In the genomic region with DNA sequence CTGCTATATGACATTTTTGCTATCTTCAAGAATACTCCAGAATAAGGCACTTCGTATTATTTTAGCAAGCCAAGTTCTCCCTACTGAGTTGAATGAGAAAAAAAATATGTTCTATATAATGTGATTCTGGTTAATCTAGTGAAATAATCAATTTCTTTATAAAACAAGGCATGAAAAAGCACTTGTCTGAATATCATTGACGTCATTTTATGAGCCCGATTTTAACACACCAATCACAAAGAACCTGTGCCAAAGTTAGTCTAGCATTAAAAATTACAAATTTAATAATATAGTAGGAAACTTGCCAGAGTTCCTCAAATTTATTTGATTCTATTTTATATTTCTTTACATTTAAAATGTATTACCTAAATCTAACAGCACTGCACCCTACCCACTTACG, we compare ENCODE assay signal across 23 cellular contexts.
"Had no signal": no experiment of that assay in that cellular context is flagged by ENCODE, and none has a peak within 500 bp of the region (broad histone marks: within the 10 kb centered on the region; RNA-seq: fewer than 3 reads in every experiment).

No MANE protein-coding gene starts in this region.

- H3K4me3 Mint-ChIP-seq: activated CD4-positive, alpha-beta T cell treated with anti-CD3 and anti-CD28 coated beads, Interleukin-2, amount 10 ng/mL, durations not matched to agents 24 days and 14 days; activated CD8-positive, alpha-beta memory T cell treated with anti-CD3 and anti-CD28 coated beads, Interleukin-2, amount 10 ng/mL, durations not matched to agents 7 days and 5 days; activated naive CD8-positive, alpha-beta T cell treated with anti-CD3 and anti-CD28 coated beads, Interleukin-2, amount 50 U/mL, for 24 hours; activated T-cell treated with anti-CD3 and anti-CD28 coated beads, Interleukin-2, amount 50 U/mL, for 24 hours; brain; T-helper 1 cell treated with Interleukin-12 subunit alpha and Interleukin-12 subunit beta and Interleukin-4 antibody, amounts not matched to agents 30 μg/mL and 1 μg/mL, for 36 hours had no signal

- H3K4me1 Mint-ChIP-seq: activated CD4-positive, alpha-beta T cell treated with anti-CD3 and anti-CD28 coated beads, Interleukin-2, amount 10 ng/mL, durations not matched to agents 24 days and 14 days; activated CD8-positive, alpha-beta memory T cell treated with anti-CD3 and anti-CD28 coated beads, Interleukin-2, amount 10 ng/mL, durations not matched to agents 7 days and 5 days; activated naive CD8-positive, alpha-beta T cell treated with anti-CD3 and anti-CD28 coated beads, Interleukin-2, amount 50 U/mL, for 24 hours had no signal

- H3K36me3 Mint-ChIP-seq: activated CD8-positive, alpha-beta memory T cell treated with anti-CD3 and anti-CD28 coated beads, Interleukin-2, amount 10 ng/mL, durations not matched to agents 7 days and 5 days; activated naive CD4-positive, alpha-beta T cell treated with anti-CD3 and anti-CD28 coated beads, Interleukin-2, amount 50 U/mL, for 72 hours; brain had no signal

- H3K27me3 ChIP-seq: SJSA1 had no signal

- H3K4me3 ChIP-seq: SJSA1 had no signal

- FAIRE-seq: RCC 7860 had no signal

- H3K27ac Mint-ChIP-seq: activated CD4-positive, alpha-beta T cell treated with anti-CD3 and anti-CD28 coated beads, Interleukin-2, amount 10 ng/mL, durations not matched to agents 24 days and 14 days; activated CD8-positive, alpha-beta memory T cell treated with anti-CD3 and anti-CD28 coated beads, Interleukin-2, amount 10 ng/mL, durations not matched to agents 7 days and 5 days; activated naive CD4-positive, alpha-beta T cell treated with anti-CD3 and anti-CD28 coated beads, Interleukin-2, amount 50 U/mL, for 72 hours; activated naive CD8-positive, alpha-beta T cell treated with anti-CD3 and anti-CD28 coated beads, Interleukin-2, amount 50 U/mL, for 24 hours; activated T-cell treated with anti-CD3 and anti-CD28 coated beads, Interleukin-2, amount 50 U/mL, for 24 hours; T-helper 1 cell treated with Interleukin-12 subunit alpha and Interleukin-12 subunit beta and Interleukin-4 antibody, amounts not matched to agents 30 μg/mL and 1 μg/mL, for 36 hours had no signal

- H3K9me3 ChIP-seq: SJSA1 had no signal

- H3K27ac ChIP-seq: KMS-11, SJSA1 had no signal

- H3K27me3 Mint-ChIP-seq: activated CD4-positive, alpha-beta T cell treated with anti-CD3 and anti-CD28 coated beads, Interleukin-2, amount 10 ng/mL, durations not matched to agents 24 days and 14 days; activated CD8-positive, alpha-beta memory T cell treated with anti-CD3 and anti-CD28 coated beads, Interleukin-2, amount 10 ng/mL, durations not matched to agents 7 days and 5 days; activated naive CD8-positive, alpha-beta T cell treated with anti-CD3 and anti-CD28 coated beads, Interleukin-2, amount 50 U/mL, for 24 hours; activated T-cell treated with anti-CD3 and anti-CD28 coated beads, Interleukin-2, amount 50 U/mL, for 24 hours had no signal

- H3K36me3 ChIP-seq: SJSA1 had no signal

- ATAC-seq: activated CD8-positive, alpha-beta memory T cell treated with anti-CD3 and anti-CD28 coated beads, Interleukin-2, amount 10 ng/mL, durations not matched to agents 7 days and 5 days; activated naive CD4-positive, alpha-beta T cell treated with anti-CD3 and anti-CD28 coated beads, Interleukin-2, amount 50 U/mL, for 72 hours; activated naive CD8-positive, alpha-beta T cell treated with anti-CD3 and anti-CD28 coated beads, Interleukin-2, amount 50 U/mL, for 24 hours had no signal

- H3K9me3 Mint-ChIP-seq: activated CD4-positive, alpha-beta T cell treated with anti-CD3 and anti-CD28 coated beads, Interleukin-2, amount 10 ng/mL, durations not matched to agents 24 days and 14 days; activated naive CD4-positive, alpha-beta T cell treated with anti-CD3 and anti-CD28 coated beads, Interleukin-2, amount 50 U/mL, for 72 hours; activated naive CD8-positive, alpha-beta T cell treated with anti-CD3 and anti-CD28 coated beads, Interleukin-2, amount 50 U/mL, for 24 hours; activated T-cell treated with anti-CD3 and anti-CD28 coated beads, Interleukin-2, amount 50 U/mL, for 24 hours; T-helper 1 cell treated with Interleukin-12 subunit alpha and Interleukin-12 subunit beta and Interleukin-4 antibody, amounts not matched to agents 30 μg/mL and 1 μg/mL, for 36 hours had no signal

- DNase-seq: activated CD4-positive, alpha-beta T cell treated with anti-CD3 and anti-CD28 coated beads, Interleukin-2, amount 10 ng/mL, durations not matched to agents 24 days and 14 days; activated CD4-positive, alpha-beta T cell treated with anti-CD3 and anti-CD28 coated beads, Interleukin-2, amount 50 U/mL, for 48 hours; activated CD4-positive, CD25-positive, alpha-beta regulatory T cell treated with anti-CD3 and anti-CD28 coated beads, Interleukin-2, amount 50 U/mL, for 72 hours; activated CD8-positive, alpha-beta memory T cell treated with anti-CD3 and anti-CD28 coated beads, Interleukin-2, amount 10 ng/mL, durations not matched to agents 7 days and 5 days; activated effector memory CD4-positive, alpha-beta T cell treated with anti-CD3 and anti-CD28 coated beads, Interleukin-2, amount 50 U/mL, for 16 hours; activated naive CD4-positive, alpha-beta T cell treated with Interleukin-2 at 50 U/mL for 16 hours; activated naive CD8-positive, alpha-beta T cell treated with anti-CD3 and anti-CD28 coated beads, Interleukin-2, amount 50 U/mL, for 24 hours; activated T-cell treated with anti-CD3 and anti-CD28 coated beads, Interleukin-2, amount 50 U/mL, for 24 hours; amniotic stem cell; MM.1S; NCI-H1105; NCI-H1436; NCI-H1694 treated with DMSO at 0.1 percent for 48 hours; NCI-H2081 treated with DMSO at 0.1 percent for 48 hours; NCI-H446; SHP77; SW 1271 had no signal
